Comparison of ENCODE assay signal across 31 cellular contexts in genomic region chr4:43968041-43968440, GRCh38.
"Had no signal": no experiment of that assay in that cellular context is flagged by ENCODE, and none has a peak within 500 bp of the region (broad histone marks: within the 10 kb centered on the region; RNA-seq: fewer than 3 reads in every experiment).

No MANE protein-coding gene starts in this region.

- H3K4me3 ChIP-seq: adrenal gland, ascending aorta, body of pancreas, breast epithelium, cardiac muscle cell had no signal

- H3K4me1 ChIP-seq: adrenal gland, ascending aorta, body of pancreas, breast epithelium had no signal

- H3K36me3 ChIP-seq: adrenal gland, ascending aorta, brain microvascular endothelial cell, breast epithelium, cardiac muscle cell had no signal

- H3K27me3 ChIP-seq: adrenal gland, ascending aorta, body of pancreas, brain microvascular endothelial cell, breast epithelium, cardiac muscle cell had no signal

- ATAC-seq: activated naive CD4-positive, alpha-beta T cell treated with anti-CD3 and anti-CD28 coated beads, Interleukin-2, amount 50 U/mL, for 72 hours; activated naive CD8-positive, alpha-beta T cell treated with anti-CD3 and anti-CD28 coated beads, Interleukin-2, amount 50 U/mL, for 24 hours; activated T-cell treated with anti-CD3 and anti-CD28 coated beads, Interleukin-2, amount 50 U/mL, for 4 hours; activated T-cell treated with anti-CD3 and anti-CD28 coated beads, Interleukin-2, amount 50 U/mL, for 72 hours; activated T-helper 17 cell treated with anti-CD3 and anti-CD28 coated beads, Interleukin-2, amount 50 U/mL, for 72 hours; body of pancreas had no signal

- DNase-seq: activated effector memory CD4-positive, alpha-beta T cell treated with anti-CD3 and anti-CD28 coated beads, Interleukin-2, amount 50 U/mL, for 16 hours; activated effector memory CD4-positive, alpha-beta T cell treated with Interleukin-2 at 50 U/mL for 16 hours; activated gamma-delta T cell; activated gamma-delta T cell treated with Interleukin-2 at 50 U/mL for 16 hours; activated naive CD4-positive, alpha-beta T cell; activated naive CD4-positive, alpha-beta T cell treated with anti-CD3 and anti-CD28 coated beads for 36 hours; activated naive CD4-positive, alpha-beta T cell treated with anti-CD3 and anti-CD28 coated beads, Interleukin-2, amount 10 ng/mL, durations not matched to agents 7 days and 5 days; activated naive CD4-positive, alpha-beta T cell treated with anti-CD3 and anti-CD28 coated beads, Interleukin-2, amount 50 U/mL, for 16 hours; activated naive CD4-positive, alpha-beta T cell treated with Interleukin-2 at 50 U/mL for 16 hours; activated naive CD8-positive, alpha-beta T cell treated with anti-CD3 and anti-CD28 coated beads for 36 hours; activated naive CD8-positive, alpha-beta T cell treated with anti-CD3 and anti-CD28 coated beads, Interleukin-2, amount 10 ng/mL, durations not matched to agents 7 days and 5 days; activated naive CD8-positive, alpha-beta T cell treated with anti-CD3 and anti-CD28 coated beads, Interleukin-2, amount 50 U/mL, for 24 hours; activated T-cell treated with anti-CD3 and anti-CD28 coated beads, Interleukin-2, amount 50 U/mL, for 1 hour; activated T-cell treated with anti-CD3 and anti-CD28 coated beads, Interleukin-2, amount 50 U/mL, for 24 hours; activated T-cell treated with anti-CD3 and anti-CD28 coated beads, Interleukin-2, amount 50 U/mL, for 4 hours; activated T-cell treated with anti-CD3 and anti-CD28 coated beads, Interleukin-2, amount 50 U/mL, for 48 hours; activated T-cell treated with anti-CD3 and anti-CD28 coated beads, Interleukin-2, amount 50 U/mL, for 72 hours; adrenal gland; amniotic stem cell; amygdala; aorta; body of pancreas; brain microvascular endothelial cell; caudate nucleus; central memory CD4-positive, alpha-beta T cell; cerebellar nuclear complex had no signal

- H3K9me3 ChIP-seq: adrenal gland, ascending aorta, body of pancreas, breast epithelium had no signal

- H3K27ac ChIP-seq: adrenal gland, ascending aorta, body of pancreas, brain microvascular endothelial cell, breast epithelium, cardiac muscle cell had no signal
